ENCODE assay signal across 8 cellular contexts in the genomic region with DNA sequence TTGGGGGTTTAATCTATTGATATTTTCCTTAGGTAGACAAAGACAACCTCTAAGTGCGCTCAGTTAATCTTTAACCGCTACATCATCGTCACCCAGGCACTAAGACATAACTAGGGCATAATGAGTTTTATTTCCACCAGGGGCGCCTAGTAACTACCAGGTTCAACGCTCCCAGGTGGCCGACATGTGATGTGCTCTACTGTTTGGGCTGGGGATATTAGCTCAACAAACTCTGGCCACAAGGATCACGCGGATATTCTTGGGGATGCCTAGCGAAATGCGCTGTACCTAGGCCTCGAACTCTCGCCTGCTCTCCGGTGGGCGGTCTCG. TPM values are rescaled to one million over a fixed set of nuclear protein-coding genes. Genes with fewer than 3 reads are reported as not detected.
DNase-seq lines count a peak whose midpoint lies in the region; ATAC-seq and TF ChIP-seq lines count a peak whose summit lies in the region.

No MANE protein-coding gene starts in this region.

- no peaks in the 10 kb centered on the region for H3K9me3 Mint-ChIP-seq in activated T-cell treated with anti-CD3 and anti-CD28 coated beads, Interleukin-2, amount 50 U/mL, for 24 hours

- no peak for TF ChIP-seq CTCF in psoas muscle (IDR thresholded peaks at IDR 0.05)

- peaks cover 18% of the 10 kb centered on the region for H3K36me3 Mint-ChIP-seq in activated T-cell treated with anti-CD3 and anti-CD28 coated beads, Interleukin-2, amount 50 U/mL, for 24 hours (ENCODE audit: low read depth)

- peak; percentile 46 for ATAC-seq in GM19043 (IDR thresholded peaks at IDR 0.05; ENCODE audit: low read depth, unreplicated experiment)
- peak; percentile 46 for ATAC-seq in HG03196 (IDR thresholded peaks at IDR 0.05; ENCODE audit: unreplicated experiment)
- peak in 3 of 4 donors; percentile 19 to 45 (median 26) for ATAC-seq in psoas muscle

- no peaks in the 10 kb centered on the region for H3K27me3 Mint-ChIP-seq in activated T-cell treated with anti-CD3 and anti-CD28 coated beads, Interleukin-2, amount 50 U/mL, for 24 hours

- no peaks in the 10 kb centered on the region for H3K36me3 ChIP-seq in psoas muscle (ENCODE audit: insufficient read depth in 1 of 2, low read depth in 1 of 2)

- H3K4me3 ChIP-seq in psoas muscle: peak overlapping the region; percentile 87

- H3K27ac Mint-ChIP-seq in activated T-cell treated with anti-CD3 and anti-CD28 coated beads, Interleukin-2, amount 50 U/mL, for 24 hours: peak overlapping the region; percentile 97

- peak overlapping the region; percentile 87 for H3K4me3 Mint-ChIP-seq in activated T-cell treated with anti-CD3 and anti-CD28 coated beads, Interleukin-2, amount 50 U/mL, for 24 hours

- H3K4me1 ChIP-seq in psoas muscle: peaks cover 21% of the 10 kb centered on the region

- H3K4me1 Mint-ChIP-seq in activated T-cell treated with anti-CD3 and anti-CD28 coated beads, Interleukin-2, amount 50 U/mL, for 24 hours (ENCODE audit: low read depth): peaks cover 51% of the 10 kb centered on the region

- peak; percentile 54 for DNase-seq in CMK (ENCODE audit: low read depth)
- peak; percentile 79 for DNase-seq in NCI-H748 (lab: John Stamatoyannopoulos, UW; ENCODE audit: unreplicated experiment)
- no peak for DNase-seq in activated T-cell treated with anti-CD3 and anti-CD28 coated beads, Interleukin-2, amount 50 U/mL, for 24 hours
- DNase-seq in glomerular visceral epithelial cell (ENCODE audit: extremely low spot score): peak; percentile 86
- DNase-seq in psoas muscle: no peak
- no peak for DNase-seq in posterior vena cava (ENCODE audit: low spot score)

- 4% methylated on average over 15 of the region's 15 CpGs for WGBS in psoas muscle, 3 donors

- intact Hi-C loops in psoas muscle (cut with DNase I): no loop called here
- intact Hi-C loops in posterior vena cava (cut with DNase I): no loop called here

- peak overlapping the region; percentile 94 for H3K27ac ChIP-seq in psoas muscle

- H3K9me3 ChIP-seq in psoas muscle: no peaks in the 10 kb centered on the region

- H3K27me3 ChIP-seq in psoas muscle (ENCODE audit: insufficient read depth in 3 of 3, low read length in 2 of 3): no peaks in the 10 kb centered on the region

RNA-seq across cellular contexts. Expression of a gene that starts 0.9 kb away (rescaled TPM):
- 1 to 10 TPM; 3.4 to 4.0 (median 3.6) TPM for total RNA-seq in psoas muscle
- polyA plus RNA-seq in psoas muscle: 1 to 10 TPM; 1.3 to 2.4 (median 2.0) TPM
- 10 to 100 TPM; 14.7 to 17.0 TPM for total RNA-seq in posterior vena cava

Comparison
In these comparisons a context has a peak if more than half of its experiments do, and no peak if none do; other contexts are left out.
1. DNase-seq: peak in CMK (single experiment), NCI-H748 (single experiment) and glomerular visceral epithelial cell (single experiment); none in activated T-cell treated with anti-CD3 and anti-CD28 coated beads, Interleukin-2, amount 50 U/mL, for 24 hours (single experiment), psoas muscle (0 of 2) and posterior vena cava (single experiment).
2. Peak in every context shown above with its lines, with median percentiles within 50 percentile points of each other: ATAC-seq.